In the genomic region with DNA sequence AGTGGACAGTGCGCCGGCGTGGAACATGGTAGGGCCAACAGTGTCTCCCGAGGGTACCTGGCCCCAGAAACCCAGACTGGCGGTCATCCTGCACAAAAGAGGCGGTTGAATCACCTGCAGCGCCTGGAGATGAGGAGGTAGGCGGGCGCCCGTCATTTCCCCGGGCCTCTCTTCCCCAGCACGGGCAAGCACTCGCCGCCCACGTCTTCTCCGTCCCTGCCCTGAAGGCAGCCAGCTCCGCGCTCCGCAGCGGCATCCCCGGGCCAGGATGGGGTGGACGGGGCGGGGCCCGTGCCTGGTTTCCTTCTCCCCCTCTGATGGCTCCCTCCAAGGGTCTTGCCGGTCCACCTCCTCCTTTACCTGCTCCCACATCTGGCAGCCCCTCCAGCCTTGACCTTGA, we compare ENCODE assay signal across 30 cellular contexts. TPM values are rescaled to one million over a fixed set of nuclear protein-coding genes. Genes with fewer than 3 reads are reported as not detected.
DNase-seq lines count a peak whose midpoint lies in the region; TF ChIP-seq lines count a peak whose summit lies in the region.
"Had no signal": no experiment of that assay in that cellular context is flagged by ENCODE, and none has a peak within 500 bp of the region (broad histone marks: within the 10 kb centered on the region; RNA-seq: fewer than 3 reads in every experiment).

No MANE protein-coding gene starts in this region.

- no peak overlapping the region for H3K4me2 ChIP-seq in trophoblast cell (ENCODE audit: low read length)

- H3K36me3 ChIP-seq in endodermal cell (ENCODE audit: control insufficient read depth, insufficient read depth, low read length) (no peaks in the 10 kb centered on the region), trophoblast cell (ENCODE audit: control insufficient read depth in 1 of 2, insufficient read depth in 2 of 2, low read length in 2 of 2) (no peaks in the 10 kb centered on the region)
- H3K36me3 ChIP-seq: HAP-1, heart right ventricle, right lobe of liver, upper lobe of left lung, WERI-Rb-1 had no signal

- no peak overlapping the region for H2AK5ac ChIP-seq in trophoblast cell (ENCODE audit: low read length)

- H3K9me3 ChIP-seq in endodermal cell (ENCODE audit: control insufficient read depth, low read length) (peaks cover 6% of the 10 kb centered on the region), trophoblast cell (ENCODE audit: insufficient read depth, low read depth, low read length) (no peaks in the 10 kb centered on the region)
- H3K9me3 ChIP-seq: HAP-1, right lobe of liver had no signal

- no peak overlapping the region for H2AFZ ChIP-seq in trophoblast cell (ENCODE audit: insufficient read depth, low read length, poor library complexity)

- H3K4me3 ChIP-seq in endodermal cell (ENCODE audit: low read length) = no peak overlapping the region
- no peak overlapping the region for H3K4me3 ChIP-seq in trophoblast cell (ENCODE audit: low read depth, low read length)
- H3K4me3 ChIP-seq: HAP-1, heart right ventricle, right lobe of liver, upper lobe of left lung had no signal

- no peak overlapping the region for H3K9ac ChIP-seq in endodermal cell (ENCODE audit: extremely low read depth, low read length, poor library complexity, severe bottlenecking)
- H3K9ac ChIP-seq in trophoblast cell (ENCODE audit: low read length) = no peak overlapping the region

- no peak overlapping the region for H3K18ac ChIP-seq in trophoblast cell (ENCODE audit: low read length)

- H3K27me3 Mint-ChIP-seq in endodermal cell (ENCODE audit: insufficient read depth) = peaks cover 17% of the 10 kb centered on the region

- no peak for TF ChIP-seq CTCF in RWPE1 (conservative IDR thresholded peaks at IDR 0.05; ENCODE audit: low read depth)
- TF ChIP-seq CTCF in endodermal cell (conservative IDR thresholded peaks at IDR 0.05) = no peak

- 93% methylated on average over 24 to 25 of the region's 25 CpGs for WGBS in endodermal cell (ENCODE audit: insufficient coverage in 1 of 2, insufficient read length in 1 of 2), 2 experiments
- no CpG with 5 or more reads among the region's 25 CpGs for WGBS in trophoblast cell (ENCODE audit: extremely low coverage, insufficient coverage, insufficient read length)

- H3K36me3 Mint-ChIP-seq in endodermal cell (ENCODE audit: low read depth) = no peaks in the 10 kb centered on the region

- H2BK12ac ChIP-seq in trophoblast cell (ENCODE audit: low read length) = no peak overlapping the region

- no peaks in the 10 kb centered on the region for H3K4me1 ChIP-seq in endodermal cell (ENCODE audit: control insufficient read depth, insufficient read depth, low read length)
- peaks cover 9 to 14% of the 10 kb centered on the region in 2 experiments for H3K4me1 ChIP-seq in trophoblast cell (ENCODE audit: control insufficient read depth in 1 of 2, insufficient read depth in 2 of 2, low read length in 2 of 2)
- H3K4me1 ChIP-seq: HAP-1, heart right ventricle, right lobe of liver, upper lobe of left lung had no signal

- H2BK5ac ChIP-seq in trophoblast cell (ENCODE audit: low read depth, low read length, poor library complexity) = no peak overlapping the region

- H3K14ac ChIP-seq in trophoblast cell (ENCODE audit: low read length) = no peak overlapping the region

- no peaks in the 10 kb centered on the region for H3K79me2 ChIP-seq in trophoblast cell (ENCODE audit: control insufficient read depth, insufficient read depth, low read length, poor library complexity)

- H3K79me1 ChIP-seq in trophoblast cell (ENCODE audit: low read length) = peaks cover 2% of the 10 kb centered on the region

- peak overlapping the region; percentile 14 for H3K4me3 Mint-ChIP-seq in endodermal cell
- H3K4me3 Mint-ChIP-seq: IgD-negative memory B cell, neural crest cell had no signal

- no peak overlapping the region for H3K4ac ChIP-seq in trophoblast cell (ENCODE audit: low read depth, low read length)

- POLR2A ChIA-PET in RWPE1 (lab: Yijun Ruan, JAX; ENCODE audit: low non-redundant PET) = no interaction called here

- H3K27ac Mint-ChIP-seq in endodermal cell = no peak overlapping the region
- H3K27ac Mint-ChIP-seq: IgD-negative memory B cell had no signal

- no peak overlapping the region for H4K12ac ChIP-seq in trophoblast cell (ENCODE audit: low read depth, low read length)

- H3K23ac ChIP-seq in trophoblast cell (ENCODE audit: low read length) = no peak overlapping the region

- H3K27ac ChIP-seq in RWPE1 (no peak overlapping the region), endodermal cell (ENCODE audit: low read depth, low read length) (no peak overlapping the region), trophoblast cell (ENCODE audit: low read depth, low read length) (no peak overlapping the region)
- H3K27ac ChIP-seq: heart right ventricle, right lobe of liver, upper lobe of left lung, WERI-Rb-1 had no signal

- H3K4me1 Mint-ChIP-seq in endodermal cell = no peaks in the 10 kb centered on the region
- H3K4me1 Mint-ChIP-seq: neural crest cell had no signal

- CTCF ChIA-PET in RWPE1 (lab: Yijun Ruan, JAX) = interaction anchor here (0.7 kb wide), 1 partner anchor 557 kb away, joined by 3 read pairs; no protein-coding TSS in a partner anchor

- H3K27me3 ChIP-seq in endodermal cell (ENCODE audit: control insufficient read depth, insufficient read depth, low read length, poor library complexity, severe bottlenecking) (no peaks in the 10 kb centered on the region), trophoblast cell (ENCODE audit: insufficient read depth, low read length) (no peaks in the 10 kb centered on the region)

- DNase-seq in ELR (ENCODE audit: low read depth) (peak; percentile 15), RWPE1 (ENCODE audit: low spot score) (peak; percentile 77), endodermal cell (peak; percentile 71), trophoblast cell (peak; percentile 84 to 90), glomerular visceral epithelial cell (ENCODE audit: extremely low spot score) (no peak), GF-D8 (lab: John Stamatoyannopoulos, UW) (no peak)
- DNase-seq in activated CD4-positive, CD25-positive, alpha-beta regulatory T cell treated with anti-CD3 and anti-CD28 coated beads, Interleukin-2, amount 50 U/mL, for 72 hours = no peak
- DNase-seq: activated naive CD4-positive, alpha-beta T cell treated with anti-CD3 and anti-CD28 coated beads, Interleukin-2, amount 50 U/mL, for 16 hours; amygdala; C1 segment of cervical spinal cord; COR-L47; DMS79 treated with DMSO at 0.1 percent for 48 hours; effector CD8-positive, alpha-beta T cell; erythroblast; heart right ventricle; left colon; mesenchymal stem cell; NCI-H1092 treated with DMSO at 0.1 percent for 48 hours; NCI-H2029 treated with DMSO at 0.1 percent for 48 hours; NCI-H82; OCI-M1; right lobe of liver; SHP77; stimulated activated CD4-positive, alpha-beta T cell treated with anti-CD3 and anti-CD28 coated beads, Interleukin-2, amount 100 ng/mL, for 48 hours; T1000; WERI-Rb-1 had no signal

- no peak overlapping the region for H2BK120ac ChIP-seq in trophoblast cell (ENCODE audit: insufficient read depth, low read length, poor library complexity)

- no peak overlapping the region for H4K8ac ChIP-seq in trophoblast cell (ENCODE audit: low read depth, low read length)

- H4K91ac ChIP-seq in trophoblast cell (ENCODE audit: low read depth, low read length) = no peak overlapping the region

- H3K9me3 Mint-ChIP-seq in endodermal cell = peaks cover under 1% of the 10 kb centered on the region
- H3K9me3 Mint-ChIP-seq: neural crest cell had no signal

RNA-seq across cellular contexts. Expression of a gene that starts 27.1 kb away (rescaled TPM):
- 10 to 100 TPM; 12.7 to 15.2 TPM for total RNA-seq in endodermal cell
- polyA plus RNA-seq in endodermal cell (2013, experiment 1 of 2) = 6.5 TPM
- polyA plus RNA-seq in endodermal cell (2013, experiment 2 of 2) = 5.6 TPM
- polyA plus RNA-seq in trophoblast cell (2013) = 3.0 and 3.2 TPM in 2 replicates

RNA-seq across cellular contexts. Expression of a gene that starts 44.5 kb away (rescaled TPM):
- total RNA-seq in endodermal cell = 10 to 100 TPM; 36.0 to 36.9 TPM
- 31.5 TPM for polyA plus RNA-seq in endodermal cell (2013, experiment 1 of 2)
- polyA plus RNA-seq in endodermal cell (2013, experiment 2 of 2) = 28.4 TPM
- 12.7 and 13.7 TPM in 2 replicates for polyA plus RNA-seq in trophoblast cell (2013)

Comparison
In these comparisons a context has a peak if more than half of its experiments do, and no peak if none do; other contexts are left out.
1. DNase-seq: peak in ELR (single experiment), RWPE1 (single experiment), endodermal cell (single experiment) and trophoblast cell (2 of 2); none in glomerular visceral epithelial cell (single experiment), GF-D8 (single experiment) and activated CD4-positive, CD25-positive, alpha-beta regulatory T cell treated with anti-CD3 and anti-CD28 coated beads, Interleukin-2, amount 50 U/mL, for 72 hours (single experiment).